In the genomic region with DNA sequence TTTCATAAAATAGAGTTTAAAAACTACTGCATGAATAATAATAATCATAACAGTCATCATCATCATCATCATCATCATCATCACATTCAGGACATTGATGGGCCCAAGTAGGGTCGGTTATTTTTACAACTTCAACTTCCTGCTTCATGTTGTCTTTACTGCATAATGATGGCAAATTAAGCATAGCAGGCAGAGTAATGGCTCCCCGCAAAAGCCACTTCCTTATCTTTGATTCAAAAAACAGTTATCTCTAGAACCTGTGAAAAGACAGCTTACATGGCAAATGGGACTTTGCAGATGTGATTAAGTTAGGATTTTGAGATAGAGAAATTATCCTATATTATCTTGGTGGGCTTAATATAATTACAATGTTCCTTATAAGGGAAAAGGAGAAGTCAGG, we compare ENCODE assay signal across 1 cellular context.
TF ChIP-seq lines count a peak whose summit lies in the region.

No MANE protein-coding gene starts in this region.

TF ChIP-seq in IMR-90, 13 proteins besides CTCF, POLR2A, EP300 and RAD21:
- no peak for TF ChIP-seq CEBPB (IDR thresholded peaks at IDR 0.05; ENCODE audit: low read depth, low read length)
- TF ChIP-seq CHD1 (IDR thresholded peaks at IDR 0.05; ENCODE audit: low read depth, low read length) = no peak
- TF ChIP-seq NFE2L2 (IDR thresholded peaks at IDR 0.05; ENCODE audit: low read depth, low read length) = no peak
- no peak for TF ChIP-seq FOS (IDR thresholded peaks at IDR 0.05; ENCODE audit: low read depth, low read length)
- TF ChIP-seq, protein P1, sequence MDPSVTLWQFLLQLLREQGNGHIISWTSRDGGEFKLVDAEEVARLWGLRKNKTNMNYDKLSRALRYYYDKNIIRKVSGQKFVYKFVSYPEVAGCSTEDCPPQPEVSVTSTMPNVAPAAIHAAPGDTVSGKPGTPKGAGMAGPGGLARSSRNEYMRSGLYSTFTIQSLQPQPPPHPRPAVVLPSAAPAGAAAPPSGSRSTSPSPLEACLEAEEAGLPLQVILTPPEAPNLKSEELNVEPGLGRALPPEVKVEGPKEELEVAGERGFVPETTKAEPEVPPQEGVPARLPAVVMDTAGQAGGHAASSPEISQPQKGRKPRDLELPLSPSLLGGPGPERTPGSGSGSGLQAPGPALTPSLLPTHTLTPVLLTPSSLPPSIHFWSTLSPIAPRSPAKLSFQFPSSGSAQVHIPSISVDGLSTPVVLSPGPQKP (IDR thresholded peaks at IDR 0.05; ENCODE audit: borderline replicate concordance, low read depth, low read length) = no peak
- TF ChIP-seq, protein P2, sequence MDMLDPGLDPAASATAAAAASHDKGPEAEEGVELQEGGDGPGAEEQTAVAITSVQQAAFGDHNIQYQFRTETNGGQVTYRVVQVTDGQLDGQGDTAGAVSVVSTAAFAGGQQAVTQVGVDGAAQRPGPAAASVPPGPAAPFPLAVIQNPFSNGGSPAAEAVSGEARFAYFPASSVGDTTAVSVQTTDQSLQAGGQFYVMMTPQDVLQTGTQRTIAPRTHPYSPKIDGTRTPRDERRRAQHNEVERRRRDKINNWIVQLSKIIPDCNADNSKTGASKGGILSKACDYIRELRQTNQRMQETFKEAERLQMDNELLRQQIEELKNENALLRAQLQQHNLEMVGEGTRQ (IDR thresholded peaks at IDR 0.05; ENCODE audit: low read depth, low read length) = no peak
- TF ChIP-seq BHLHE40 (IDR thresholded peaks at IDR 0.05; ENCODE audit: low read depth, low read length) = no peak
- no peak for TF ChIP-seq MXI1 (IDR thresholded peaks at IDR 0.05; ENCODE audit: borderline replicate concordance, low read depth, low read length)
